1 cellular context compared by ENCODE assay signal in genomic region chr20:10609726-10610125, GRCh38.
TF ChIP-seq lines count a peak whose summit lies in the region.

No MANE protein-coding gene starts in this region.

TF ChIP-seq in IMR-90, 13 proteins besides CTCF, POLR2A, EP300 and RAD21:
- TF ChIP-seq ELK1 (IDR thresholded peaks at IDR 0.05; ENCODE audit: borderline replicate concordance, low read depth, low read length) = no peak
- TF ChIP-seq RCOR1 (IDR thresholded peaks at IDR 0.05; ENCODE audit: insufficient replicate concordance, low read length) = no peak
- no peak for TF ChIP-seq NFE2L2 (IDR thresholded peaks at IDR 0.05; ENCODE audit: low read depth, low read length)
- no peak for TF ChIP-seq RFX5 (IDR thresholded peaks at IDR 0.05; ENCODE audit: low read depth, low read length)
- TF ChIP-seq MAFK (IDR thresholded peaks at IDR 0.05; ENCODE audit: low read depth, low read length) = no peak
- no peak for TF ChIP-seq BHLHE40 (IDR thresholded peaks at IDR 0.05; ENCODE audit: low read depth, low read length)
- no peak for TF ChIP-seq MXI1 (IDR thresholded peaks at IDR 0.05; ENCODE audit: borderline replicate concordance, low read depth, low read length)
- TF ChIP-seq CHD1 (IDR thresholded peaks at IDR 0.05; ENCODE audit: low read depth, low read length) = no peak
- TF ChIP-seq SMC3 (IDR thresholded peaks at IDR 0.05; ENCODE audit: low read depth, low read length) = no peak
- TF ChIP-seq CEBPB (IDR thresholded peaks at IDR 0.05; ENCODE audit: low read depth, low read length) = no peak
- no peak for TF ChIP-seq FOS (IDR thresholded peaks at IDR 0.05; ENCODE audit: low read depth, low read length)
- no peak for TF ChIP-seq MAZ (IDR thresholded peaks at IDR 0.05; ENCODE audit: borderline replicate concordance, low read depth, low read length)
- no peak for TF ChIP-seq USF2 (IDR thresholded peaks at IDR 0.05; ENCODE audit: low read depth, low read length)
